In genomic region chr6:123803862-123804681, GRCh38 we compare ENCODE assay signal across 8 cellular contexts. TPM values are rescaled to one million over a fixed set of nuclear protein-coding genes. Genes with fewer than 3 reads are reported as not detected.
DNase-seq lines count a peak whose midpoint lies in the region; ATAC-seq lines count a peak whose summit lies in the region.

Gene NKAIN2 (plus strand): TSS chr6:123803865.

- peak within 1 kb of the TSS; percentile 70 for H3K4me3 Mint-ChIP-seq in stimulated activated memory B cell treated with anti-CD40 and anti-IgM and Interleukin-4, amounts not matched to agents 10 μg/mL and 1 μg/mL and 100 μg/mL, for 72 hours

- no peak within 1 kb of the TSS for H3K27ac Mint-ChIP-seq in stimulated activated memory B cell treated with anti-CD40 and anti-IgM and Interleukin-4, amounts not matched to agents 10 μg/mL and 1 μg/mL and 100 μg/mL, for 72 hours

- ATAC-seq in HG02970 (IDR thresholded peaks at IDR 0.05; ENCODE audit: low FRiP score, unreplicated experiment) (peak; percentile 20), left colon (peak; percentile 57)
- no peak for ATAC-seq in stimulated activated memory B cell treated with anti-CD40 and anti-IgM and Interleukin-4, amounts not matched to agents 10 μg/mL and 1 μg/mL and 100 μg/mL, for 72 hours

- DNase-seq in stimulated activated CD4-positive, alpha-beta T cell treated with anti-CD3 and anti-CD28 coated beads, Interleukin-15, amount 100 ng/mL, for 24 hours = peak; percentile 11
- no peak for DNase-seq in stimulated activated CD4-positive, alpha-beta T cell treated with anti-CD3 and anti-CD28 coated beads, Interleukin-4, amount 100 ng/mL, for 1 hour
- peak; percentile 54 for DNase-seq in NCI-H510A treated with DMSO at 0.1 percent for 48 hours (lab: John Stamatoyannopoulos, UW)
- peak in 53 of 61 donors; percentile 5 to 73 (median 38) for DNase-seq in caudate nucleus (lab: John Stamatoyannopoulos, UW)
- peak in 1 of 2 donors; percentile 5 for DNase-seq in left colon
- no peak for DNase-seq in globus pallidus (ENCODE audit: low spot score)

- H3K27me3 Mint-ChIP-seq in stimulated activated memory B cell treated with anti-CD40 and anti-IgM and Interleukin-4, amounts not matched to agents 10 μg/mL and 1 μg/mL and 100 μg/mL, for 72 hours = peaks cover 44% of the 10 kb centered on the region

- peaks cover 18% of the 10 kb centered on the region for H3K4me1 Mint-ChIP-seq in stimulated activated memory B cell treated with anti-CD40 and anti-IgM and Interleukin-4, amounts not matched to agents 10 μg/mL and 1 μg/mL and 100 μg/mL, for 72 hours

- no peaks in the 10 kb centered on the region for H3K36me3 Mint-ChIP-seq in stimulated activated memory B cell treated with anti-CD40 and anti-IgM and Interleukin-4, amounts not matched to agents 10 μg/mL and 1 μg/mL and 100 μg/mL, for 72 hours

- peak within 1 kb of the TSS; percentile 18 for H3K27ac ChIP-seq in caudate nucleus (ENCODE audit: low read depth, low read length)

- intact Hi-C loops in left colon (cut with DNase I, micrococcal nuclease) = loop anchor here in 1 of 2 donors (10.0 kb wide), 1 partner anchor 1051 kb away; no protein-coding TSS in a partner anchor

- no peaks in the 10 kb centered on the region for H3K9me3 Mint-ChIP-seq in stimulated activated memory B cell treated with anti-CD40 and anti-IgM and Interleukin-4, amounts not matched to agents 10 μg/mL and 1 μg/mL and 100 μg/mL, for 72 hours

RNA-seq across cellular contexts. Expression of gene NKAIN2, which starts in this region (rescaled TPM):
- total RNA-seq in left colon = under 1 TPM; 0.12 to 0.14 TPM

Comparison
In these comparisons a context has a peak if more than half of its experiments do, and no peak if none do; other contexts are left out.
1. DNase-seq: peak in stimulated activated CD4-positive, alpha-beta T cell treated with anti-CD3 and anti-CD28 coated beads, Interleukin-15, amount 100 ng/mL, for 24 hours (single experiment), NCI-H510A treated with DMSO at 0.1 percent for 48 hours (single experiment) and caudate nucleus (53 of 61); none in stimulated activated CD4-positive, alpha-beta T cell treated with anti-CD3 and anti-CD28 coated beads, Interleukin-4, amount 100 ng/mL, for 1 hour (single experiment) and globus pallidus (single experiment).
2. Peak in ATAC-seq in left colon; RNA of the gene not detected or under 1 TPM.